In the genomic region with DNA sequence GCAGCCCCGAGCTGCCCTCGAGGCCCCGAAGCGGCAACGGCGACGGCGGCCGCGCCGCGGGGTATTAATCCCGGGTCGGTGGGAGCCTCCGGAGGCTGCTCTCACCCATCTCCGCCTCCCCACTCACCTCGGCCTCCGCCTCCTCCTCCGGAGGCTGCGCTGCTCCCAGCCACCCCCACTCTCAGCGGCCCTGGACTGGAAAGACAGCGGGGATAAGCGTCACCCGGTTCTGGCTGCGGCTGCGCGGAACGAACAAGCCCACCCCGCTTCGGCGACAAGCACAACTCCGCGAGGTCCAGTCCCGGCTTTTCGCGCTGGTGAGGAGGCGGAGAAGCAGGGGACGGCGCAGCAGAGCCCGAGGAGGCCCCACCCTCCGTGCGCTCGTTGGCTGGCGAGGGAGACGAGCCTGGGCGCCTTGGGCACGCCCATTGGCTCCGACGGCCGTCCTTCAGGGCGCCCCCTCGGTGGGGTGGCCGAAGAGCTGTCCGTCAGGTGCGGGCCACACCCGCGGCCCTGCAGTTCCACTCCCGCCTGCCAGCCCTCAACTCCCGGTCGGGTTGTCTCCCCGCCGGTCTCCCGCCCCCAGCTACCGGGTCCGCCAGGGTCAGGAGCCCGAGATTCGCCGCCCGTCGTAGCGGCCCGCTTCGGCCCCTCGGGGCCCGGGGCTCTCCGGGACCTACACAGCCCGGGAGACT, we compare ENCODE assay signal across 8 cellular contexts. TPM values are rescaled to one million over a fixed set of nuclear protein-coding genes. Genes with fewer than 3 reads are reported as not detected.
DNase-seq lines count a peak whose midpoint lies in the region; TF ChIP-seq lines count a peak whose summit lies in the region.

TSS of gene ZMYM5 (minus strand) at position 327 of the 695 bp plus-strand sequence. CDS start 11,469 bp downstream, outside the sequence.

- peak; percentile 79 for TF ChIP-seq POLR2A in Raji (IDR thresholded peaks at IDR 0.05; ENCODE audit: insufficient read depth, low read depth, low read length)

- H3K4me3 ChIP-seq in Loucy (ENCODE audit: low read length, poor library complexity, severe bottlenecking), result peak within 1 kb of the TSS; percentile 90
- H3K4me3 ChIP-seq in fibroblast of pulmonary artery (replicated peaks; ENCODE audit: low read depth, low read length), result peak within 1 kb of the TSS; percentile 71

- TF ChIP-seq CTCF in Loucy (conservative IDR thresholded peaks at IDR 0.05; ENCODE audit: low read length) (no peak), fibroblast of pulmonary artery (IDR thresholded peaks at IDR 0.05; ENCODE audit: low read length, missing control alignments) (no peak), nephron (IDR thresholded peaks at IDR 0.05; ENCODE audit: unreplicated experiment in 3 of 3) (no peak)

- H2AFZ ChIP-seq in Loucy (ENCODE audit: low read length), result peak within 1 kb of the TSS; percentile 88

- H3K4me2 ChIP-seq in Loucy (ENCODE audit: low read depth, low read length, poor library complexity, severe bottlenecking), result peak within 1 kb of the TSS; percentile 98

- no peaks in the 10 kb centered on the region for H3K36me3 ChIP-seq in Loucy (ENCODE audit: insufficient read depth, low read length)

- no peaks in the 10 kb centered on the region for H3K27me3 ChIP-seq in Loucy (ENCODE audit: insufficient read depth, low read length, poor library complexity, severe bottlenecking)

- H3K9me2 ChIP-seq in Loucy (replicated peaks; ENCODE audit: low read depth, low read length), result no peaks in the 10 kb centered on the region

- peak within 1 kb of the TSS; percentile 100 for H3K27ac Mint-ChIP-seq in nephron
- peak within 1 kb of the TSS; percentile 95 for H3K27ac Mint-ChIP-seq in stimulated activated naive CD8-positive, alpha-beta T cell treated with anti-CD3 and anti-CD28 coated beads, Interleukin-15, Interleukin-2, amounts not matched to agents 100 ng/mL and 50 ng/mL, for 24 hours

- peaks cover 61% of the 10 kb centered on the region for H3K79me2 ChIP-seq in Loucy (ENCODE audit: insufficient read depth, low read length)

- peaks cover 40% of the 10 kb centered on the region for H3K4me1 ChIP-seq in Loucy (ENCODE audit: insufficient read depth, low read length, poor library complexity, severe bottlenecking)

- peaks cover 6% of the 10 kb centered on the region; the same call in 1 of the 2 replicates for H3F3A ChIP-seq in Loucy (ENCODE audit: low read depth)

- no peaks in the 10 kb centered on the region for H3K27me3 Mint-ChIP-seq in nephron (ENCODE audit: low read depth)
- H3K27me3 Mint-ChIP-seq in stimulated activated naive CD8-positive, alpha-beta T cell treated with anti-CD3 and anti-CD28 coated beads, Interleukin-15, Interleukin-2, amounts not matched to agents 100 ng/mL and 50 ng/mL, for 24 hours, result no peaks in the 10 kb centered on the region

- peak within 1 kb of the TSS; percentile 96 for H3K9ac ChIP-seq in Loucy (ENCODE audit: low read depth, low read length, poor library complexity, severe bottlenecking)

- H3K4me1 Mint-ChIP-seq in nephron, result peaks cover 24% of the 10 kb centered on the region
- H3K4me1 Mint-ChIP-seq in stimulated activated naive CD8-positive, alpha-beta T cell treated with anti-CD3 and anti-CD28 coated beads, Interleukin-15, Interleukin-2, amounts not matched to agents 100 ng/mL and 50 ng/mL, for 24 hours (ENCODE audit: low read depth), result peaks cover 46% of the 10 kb centered on the region

- no peaks in the 10 kb centered on the region for H3K9me3 ChIP-seq in Loucy (ENCODE audit: insufficient read depth, low read depth, low read length)

- no peaks in the 10 kb centered on the region for H3K9me3 Mint-ChIP-seq in nephron
- H3K9me3 Mint-ChIP-seq in stimulated activated naive CD8-positive, alpha-beta T cell treated with anti-CD3 and anti-CD28 coated beads, Interleukin-15, Interleukin-2, amounts not matched to agents 100 ng/mL and 50 ng/mL, for 24 hours, result no peaks in the 10 kb centered on the region

- peak; percentile 99 for DNase-seq in EH (ENCODE audit: low read depth)
- DNase-seq in H4 (ENCODE audit: low spot score), result peak; percentile 95
- DNase-seq in activated effector memory CD4-positive, alpha-beta T cell treated with Interleukin-2 at 50 U/mL for 16 hours, result peak; percentile 92
- DNase-seq in fibroblast of pulmonary artery (ENCODE audit: low read depth), result peak; percentile 100

- H4K20me1 ChIP-seq in Loucy (ENCODE audit: insufficient read depth, low read length, poor library complexity, severe bottlenecking), result peaks cover 28% of the 10 kb centered on the region

- peaks cover 17% of the 10 kb centered on the region for H3K36me3 Mint-ChIP-seq in nephron (ENCODE audit: low read depth)
- peaks cover 11% of the 10 kb centered on the region for H3K36me3 Mint-ChIP-seq in stimulated activated naive CD8-positive, alpha-beta T cell treated with anti-CD3 and anti-CD28 coated beads, Interleukin-15, Interleukin-2, amounts not matched to agents 100 ng/mL and 50 ng/mL, for 24 hours (ENCODE audit: low read depth)

- H3K4me3 Mint-ChIP-seq in nephron, result peak within 1 kb of the TSS; percentile 98 to 100 (median 99)
- peak within 1 kb of the TSS; percentile 96 for H3K4me3 Mint-ChIP-seq in stimulated activated naive CD8-positive, alpha-beta T cell treated with anti-CD3 and anti-CD28 coated beads, Interleukin-15, Interleukin-2, amounts not matched to agents 100 ng/mL and 50 ng/mL, for 24 hours

RNA-seq across cellular contexts. Expression of gene ZMYM5, which starts in this region (rescaled TPM):
- total RNA-seq in H4 (2014; rRNA removed; shearing (Covaris generic)), result 6.8 and 9.0 TPM in 2 replicates

Comparison
In these comparisons a context has a peak if more than half of its experiments do, and no peak if none do; other contexts are left out.
1. Peak in every context shown above with its lines: DNase-seq and H3K4me3 ChIP-seq.